Comparison of ENCODE assay signal across 10 cellular contexts in genomic region chr14:72443991-72444431, GRCh38.
DNase-seq lines count a peak whose midpoint lies in the region; ATAC-seq and TF ChIP-seq lines count a peak whose summit lies in the region.
"Had no signal": no experiment of that assay in that cellular context is flagged by ENCODE, and none has a peak within 500 bp of the region (broad histone marks: within the 10 kb centered on the region; RNA-seq: fewer than 3 reads in every experiment).

No MANE protein-coding gene starts in this region.

- H2AFZ ChIP-seq in neural progenitor cell (replicated peaks): no peak overlapping the region

- H3K36me3 Mint-ChIP-seq in CD8-positive, alpha-beta memory T cell: no peaks in the 10 kb centered on the region
- no peaks in the 10 kb centered on the region for H3K36me3 Mint-ChIP-seq in neural progenitor cell

- peak overlapping the region in 6 of 7 donors; percentile 30 to 75 (median 62) for H3K4me3 Mint-ChIP-seq in CD8-positive, alpha-beta memory T cell
- no peak overlapping the region for H3K4me3 Mint-ChIP-seq in neural progenitor cell

- H3K79me2 ChIP-seq in neural progenitor cell (ENCODE audit: low read depth): no peaks in the 10 kb centered on the region

- H3K4me1 ChIP-seq in CD8-positive, alpha-beta memory T cell (ENCODE audit: insufficient read depth, low read length): peaks cover 33% of the 10 kb centered on the region
- H3K4me1 ChIP-seq in neural progenitor cell: no peaks in the 10 kb centered on the region
- H3K4me1 ChIP-seq: Caco-2, lower lobe of right lung had no signal

- no peaks in the 10 kb centered on the region for H3F3A ChIP-seq in neural progenitor cell (ENCODE audit: low read depth)

- H3K4me3 ChIP-seq in CD8-positive, alpha-beta memory T cell (ENCODE audit: low read length): peak overlapping the region; percentile 15
- no peak overlapping the region for H3K4me3 ChIP-seq in neural progenitor cell
- H3K4me3 ChIP-seq: lower lobe of right lung had no signal

- DNase-seq in CD8-positive, alpha-beta memory T cell: peak in 2 of 5 donors; percentile 25 to 34
- DNase-seq in NCI-H226: peak; percentile 18
- DNase-seq in activated CD8-positive, alpha-beta memory T cell treated with anti-CD3 and anti-CD28 coated beads, Interleukin-2, amount 50 U/mL, for 4 hours: peak; percentile 26
- no peak for DNase-seq in neural progenitor cell (ENCODE audit: low spot score)
- DNase-seq in cerebellar cortex (ENCODE audit: low spot score): no peak
- DNase-seq in NCI-H748 (lab: John Stamatoyannopoulos, UW; ENCODE audit: unreplicated experiment): no peak
- DNase-seq: Caco-2, lower lobe of right lung had no signal

- no peaks in the 10 kb centered on the region for H3K36me3 ChIP-seq in CD8-positive, alpha-beta memory T cell (ENCODE audit: insufficient read depth, low read length)
- no peaks in the 10 kb centered on the region for H3K36me3 ChIP-seq in neural progenitor cell
- H3K36me3 ChIP-seq: lower lobe of right lung had no signal

- CTCF ChIA-PET in CD8-positive, alpha-beta memory T cell (lab: Charles Lee): interaction anchor here (1.1 kb wide), 1 partner anchor 10 kb away, joined by 3 read pairs; no protein-coding TSS in a partner anchor

- H3K27ac ChIP-seq in CD8-positive, alpha-beta memory T cell (ENCODE audit: low read depth, low read length): no peak overlapping the region
- no peak overlapping the region for H3K27ac ChIP-seq in neural progenitor cell
- H3K27ac ChIP-seq: lower lobe of right lung had no signal

- H3K27me3 Mint-ChIP-seq in CD8-positive, alpha-beta memory T cell: no peaks in the 10 kb centered on the region
- peaks cover 15% of the 10 kb centered on the region for H3K27me3 Mint-ChIP-seq in neural progenitor cell (ENCODE audit: insufficient read depth, low read depth)

- no peaks in the 10 kb centered on the region for H3K27me3 ChIP-seq in CD8-positive, alpha-beta memory T cell (ENCODE audit: insufficient read depth, low read length, poor library complexity, severe bottlenecking)
- H3K27me3 ChIP-seq in neural progenitor cell: no peaks in the 10 kb centered on the region

- no peaks in the 10 kb centered on the region for H3K9me3 Mint-ChIP-seq in CD8-positive, alpha-beta memory T cell
- H3K9me3 Mint-ChIP-seq in neural progenitor cell: no peaks in the 10 kb centered on the region

- no peaks in the 10 kb centered on the region for H4K20me1 ChIP-seq in neural progenitor cell (ENCODE audit: low read depth)

- H3K27ac Mint-ChIP-seq in CD8-positive, alpha-beta memory T cell: peak overlapping the region in 4 of 8 donors; percentile 11 to 71 (median 44)
- peak overlapping the region; percentile 42 for H3K27ac Mint-ChIP-seq in neural progenitor cell

- POLR2A ChIA-PET in CD8-positive, alpha-beta memory T cell (lab: Charles Lee): no interaction called here

- ATAC-seq in GM21529 (IDR thresholded peaks at IDR 0.05; ENCODE audit: unreplicated experiment): no peak
- ATAC-seq in GM21737 (IDR thresholded peaks at IDR 0.05; ENCODE audit: unreplicated experiment): no peak

- H3K9me3 ChIP-seq in CD8-positive, alpha-beta memory T cell (ENCODE audit: low read length): no peaks in the 10 kb centered on the region
- H3K9me3 ChIP-seq in neural progenitor cell (ENCODE audit: low read depth): no peaks in the 10 kb centered on the region
- H3K9me3 ChIP-seq: Caco-2, lower lobe of right lung had no signal

- no peak for TF ChIP-seq CTCF in neural progenitor cell (IDR thresholded peaks at IDR 0.05)

- H3K4me2 ChIP-seq in neural progenitor cell: no peak overlapping the region

- peaks cover 35 to 49% (median 47%) of the 10 kb centered on the region in 3 donors for H3K4me1 Mint-ChIP-seq in CD8-positive, alpha-beta memory T cell
- peaks cover 31% of the 10 kb centered on the region for H3K4me1 Mint-ChIP-seq in neural progenitor cell

- H3K9ac ChIP-seq in neural progenitor cell: no peak overlapping the region

Comparison
In these comparisons a context has a peak if more than half of its experiments do, and no peak if none do; other contexts are left out.
1. DNase-seq: peak in NCI-H226 (single experiment) and activated CD8-positive, alpha-beta memory T cell treated with anti-CD3 and anti-CD28 coated beads, Interleukin-2, amount 50 U/mL, for 4 hours (single experiment); none in neural progenitor cell (single experiment), cerebellar cortex (single experiment) and NCI-H748 (single experiment).